26 cellular contexts compared by ENCODE assay signal in the genomic region with DNA sequence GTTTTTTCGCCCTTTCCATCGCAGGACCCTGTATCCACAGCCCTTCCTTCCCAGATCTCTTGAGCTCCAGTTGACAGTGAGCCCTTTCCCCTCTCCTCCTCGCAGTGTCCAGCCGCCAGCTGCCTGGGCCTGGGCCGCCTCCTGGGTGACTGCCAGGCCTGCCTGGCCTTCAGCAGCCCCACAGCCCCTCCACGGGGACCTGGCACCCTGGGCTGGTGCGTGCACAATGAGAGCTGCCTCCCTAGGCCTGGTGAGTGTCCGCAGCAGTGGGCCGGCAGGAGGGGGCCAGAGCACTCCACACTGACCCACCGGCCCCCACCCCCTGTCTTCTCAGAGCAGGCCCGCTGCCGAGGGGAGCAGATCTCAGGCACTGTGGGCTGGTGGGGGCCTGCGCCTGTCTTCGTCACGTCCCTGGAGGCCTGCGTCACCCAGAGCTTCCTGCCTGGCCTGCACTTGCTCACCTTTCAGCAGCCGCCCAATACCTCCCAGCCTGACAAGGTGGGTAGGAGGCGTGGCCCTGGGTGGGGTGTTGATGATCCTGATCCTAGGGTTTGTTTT. TPM values are rescaled to one million over a fixed set of nuclear protein-coding genes. Genes with fewer than 3 reads are reported as not detected.
"Had no signal": no experiment of that assay in that cellular context is flagged by ENCODE, and none has a peak within 500 bp of the region (broad histone marks: within the 10 kb centered on the region; RNA-seq: fewer than 3 reads in every experiment).

No MANE protein-coding gene starts in this region.

- ATAC-seq: effector memory CD8-positive, alpha-beta T cell; left ventricle myocardium superior; natural killer cell; pancreas; stimulated activated naive CD8-positive, alpha-beta T cell treated with anti-CD3 and anti-CD28 coated beads, Interleukin-15, amount 100 ng/mL, for 72 hours had no signal

- H3K4me3 ChIP-seq: coronary artery, gastrocnemius medialis, lower lobe of right lung, pancreas, smooth muscle cell, suprapubic skin, transverse colon had no signal

- DNase-seq: dermis blood vessel endothelial cell; effector memory CD8-positive, alpha-beta T cell; gastrocnemius medialis; head of caudate nucleus; left ventricle myocardium superior; lower lobe of right lung; natural killer cell; nucleus accumbens; retina; stimulated activated CD4-positive, alpha-beta T cell treated with anti-CD3 and anti-CD28 coated beads, Interleukin-12 subunit alpha, Interleukin-12 subunit beta, amount 100 ng/mL, for 4 hours; stimulated activated CD4-positive, alpha-beta T cell treated with anti-CD3 and anti-CD28 coated beads, Interleukin-1b, Interleukin-23, amount 100 ng/mL, for 48 hours; stimulated activated CD4-positive, alpha-beta T cell treated with anti-CD3 and anti-CD28 coated beads, Interleukin-4, amount 100 ng/mL, for 1 hour; stimulated activated CD8-positive, alpha-beta memory T cell treated with anti-CD3 and anti-CD28 coated beads, Interleukin-4, amount 100 ng/mL, for 48 hours; stimulated activated naive CD4-positive, alpha-beta T cell; stimulated activated naive CD8-positive, alpha-beta T cell treated with anti-CD3 and anti-CD28 coated beads, Interleukin-15, amount 100 ng/mL, for 72 hours; transverse colon had no signal

- H3K27ac ChIP-seq: coronary artery, lower lobe of right lung, pancreas, suprapubic skin, transverse colon had no signal

- H3K4me2 ChIP-seq: smooth muscle cell had no signal

- H3K27me3 ChIP-seq: gastrocnemius medialis, pancreas, suprapubic skin, transverse colon had no signal

- H3K9me3 ChIP-seq: gastrocnemius medialis, lower lobe of right lung, pancreas, suprapubic skin, transverse colon had no signal

- H3K4me1 ChIP-seq: lower lobe of right lung, pancreas, suprapubic skin, transverse colon had no signal

- H3K36me3 ChIP-seq: pancreas had no signal

RNA-seq across cellular contexts. Expression of gene TMEM145, which starts 31.3 kb away (rescaled TPM):
- total RNA-seq: dermis blood vessel endothelial cell, glomerular endothelial cell, lower lobe of right lung, mononuclear cell, natural killer cell, pulmonary artery endothelial cell, sciatic nerve, smooth muscle cell, transverse colon, urinary bladder had no signal
- polyA plus RNA-seq: keratinocyte had no signal

RNA-seq across cellular contexts. Expression of gene PRR19, which starts 42.5 kb away (rescaled TPM):
- total RNA-seq: gastrocnemius medialis, left ventricle myocardium superior, mononuclear cell, natural killer cell, urinary bladder had no signal

RNA-seq across cellular contexts. Expression of gene CNFN, which starts 45.7 kb away (rescaled TPM):
- total RNA-seq: dermis blood vessel endothelial cell, gastrocnemius medialis, glomerular endothelial cell, lower lobe of right lung, mononuclear cell, pulmonary artery endothelial cell, urinary bladder had no signal
